Comparison of ENCODE assay signal across 1 cellular context in genomic region chr15:90389513-90389912, GRCh38.
TF ChIP-seq lines count a peak whose summit lies in the region.

No MANE protein-coding gene starts in this region.

TF ChIP-seq in HCT116, 20 proteins besides CTCF, POLR2A, EP300 and RAD21 (continued from another document):
- TF ChIP-seq REST (IDR thresholded peaks at IDR 0.05; ENCODE audit: low read depth), result no peak
- TF ChIP-seq ZNF274 (IDR thresholded peaks at IDR 0.05; ENCODE audit: low read depth, low read length), result no peak
- no peak for TF ChIP-seq YY1 (IDR thresholded peaks at IDR 0.05; ENCODE audit: extremely low read depth, insufficient replicate concordance, low read depth, low read length)
- no peak for TF ChIP-seq MAX (IDR thresholded peaks at IDR 0.05)
- TF ChIP-seq EGR1 (IDR thresholded peaks at IDR 0.05; ENCODE audit: low read depth), result no peak
- TF ChIP-seq ATF3 (IDR thresholded peaks at IDR 0.05), result no peak
- TF ChIP-seq ZBTB33 (IDR thresholded peaks at IDR 0.05; ENCODE audit: extremely low read depth, insufficient replicate concordance, low read length), result no peak
- no peak for TF ChIP-seq CBX3 (IDR thresholded peaks at IDR 0.05; ENCODE audit: low read depth)
- no peak for TF ChIP-seq SRF (IDR thresholded peaks at IDR 0.05; ENCODE audit: low read depth)
- TF ChIP-seq FOSL1 (IDR thresholded peaks at IDR 0.05; ENCODE audit: low read depth), result no peak
- no peak for TF ChIP-seq SIN3A (IDR thresholded peaks at IDR 0.05; ENCODE audit: low read depth)
- TF ChIP-seq ZFX (IDR thresholded peaks at IDR 0.05), result no peak
